12 cellular contexts compared by ENCODE assay signal in the genomic region with DNA sequence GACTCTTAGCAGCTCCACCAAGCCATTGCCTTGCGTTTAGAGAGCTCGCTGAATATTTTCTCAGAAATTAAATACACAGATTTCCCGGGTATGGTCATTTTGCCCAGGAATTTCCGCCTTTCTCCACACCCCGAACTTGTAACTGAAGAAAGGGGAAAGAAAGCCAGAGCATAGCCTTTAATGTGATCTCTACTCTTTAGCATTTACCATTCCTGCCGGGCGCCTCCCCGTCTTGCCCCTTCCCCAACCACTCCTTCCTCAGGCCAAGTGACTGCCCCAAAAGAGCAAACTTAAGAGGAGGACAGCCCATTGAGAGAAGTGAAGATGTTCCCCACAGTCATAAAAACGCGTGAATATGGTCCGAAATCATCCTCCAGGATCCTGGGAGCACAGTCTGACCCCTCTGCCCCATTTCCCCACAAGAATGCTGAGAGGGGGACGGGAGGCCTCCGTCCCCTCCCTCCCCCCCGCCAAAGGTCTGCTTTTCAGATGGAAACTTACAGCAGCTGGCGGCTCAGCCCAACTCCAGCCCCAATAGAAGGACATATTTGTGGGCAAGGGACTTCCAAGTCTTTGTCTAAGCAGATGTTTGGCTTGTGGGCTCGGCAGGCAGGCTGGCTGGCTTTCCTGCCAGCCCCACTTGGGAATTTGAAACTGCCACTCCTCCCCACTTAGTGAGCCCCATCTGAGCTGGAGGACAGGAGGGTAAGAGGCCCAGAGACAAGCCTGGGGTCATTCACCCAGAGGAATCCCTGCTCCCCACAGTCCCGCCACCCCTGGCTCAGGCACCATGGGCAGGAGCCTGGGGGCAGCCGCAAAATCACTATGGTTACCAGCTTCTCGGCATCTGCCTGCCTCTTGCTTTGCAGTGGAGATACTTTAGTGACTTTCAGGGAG. TPM values are rescaled to one million over a fixed set of nuclear protein-coding genes. Genes with fewer than 3 reads are reported as not detected.
A peak's percentile ranks its signal among the peaks of the same experiment; 100 is the strongest.
DNase-seq lines count a peak whose midpoint lies in the region; ATAC-seq, FAIRE-seq and TF ChIP-seq lines count a peak whose summit lies in the region.
"Had no signal": no experiment of that assay in that cellular context is flagged by ENCODE, and none has a peak within 500 bp of the region (broad histone marks: within the 10 kb centered on the region; RNA-seq: fewer than 3 reads in every experiment).

No MANE protein-coding gene starts in this region.

- H3K4me1 ChIP-seq in BLaER1 treated with 17β-estradiol and CSF1 and Interleukin-3, amounts not matched to agents 10 nM and 100 nM, result peaks cover 5 to 49% (median 28%) of the 10 kb centered on the region in 10 experiments; a peak in 19 of 20 replicates
- H3K4me1 ChIP-seq in pancreas, result no peaks in the 10 kb centered on the region

- no peaks in the 10 kb centered on the region for H3K4me1 Mint-ChIP-seq in stimulated activated effector memory CD8-positive, alpha-beta T cell treated with anti-CD3 and anti-CD28 coated beads, Interleukin-12 subunit alpha, Interleukin-12 subunit beta, amount 100 ng/mL, for 72 hours

- no peaks in the 10 kb centered on the region for H3K36me3 ChIP-seq in BLaER1 treated with 17β-estradiol and CSF1 and Interleukin-3, amounts not matched to agents 10 nM and 100 nM
- H3K36me3 ChIP-seq in pancreas, result peaks cover 0 to 19% (median 0%) of the 10 kb centered on the region in 3 donors

- H3K27ac ChIP-seq in BLaER1 treated with 17β-estradiol and CSF1 and Interleukin-3, amounts not matched to agents 10 nM and 100 nM, result peak overlapping the region in 8 of 11 experiments; percentile 26 to 81 (median 62); a peak in 14 of 22 replicates
- peak overlapping the region in 1 of 4 donors; percentile 17 for H3K27ac ChIP-seq in pancreas

- no peak overlapping the region for H3K4me3 Mint-ChIP-seq in stimulated activated effector memory CD8-positive, alpha-beta T cell treated with anti-CD3 and anti-CD28 coated beads, Interleukin-12 subunit alpha, Interleukin-12 subunit beta, amount 100 ng/mL, for 72 hours
- H3K4me3 Mint-ChIP-seq: activated naive CD8-positive, alpha-beta T cell; T-helper 1 cell treated with Interleukin-12 subunit alpha and Interleukin-12 subunit beta and Interleukin-4 antibody, amounts not matched to agents 30 μg/mL and 1 μg/mL, for 36 hours had no signal

- H3K9ac ChIP-seq in BLaER1 treated with 17β-estradiol and CSF1 and Interleukin-3, amounts not matched to agents 10 nM and 100 nM, result peak overlapping the region in 8 of 11 experiments; percentile 37 to 70 (median 49); a peak in 14 of 22 replicates

- 88 to 89% methylated on average over 19 of the region's 19 CpGs for WGBS in pancreas, 2 donors

- TF ChIP-seq CTCF in foreskin fibroblast (IDR thresholded peaks at IDR 0.05; ENCODE audit: low read depth, low read length) (no peak), pancreas (IDR thresholded peaks at IDR 0.05) (no peak)

- no peaks in the 10 kb centered on the region for H3K36me3 Mint-ChIP-seq in stimulated activated effector memory CD8-positive, alpha-beta T cell treated with anti-CD3 and anti-CD28 coated beads, Interleukin-12 subunit alpha, Interleukin-12 subunit beta, amount 100 ng/mL, for 72 hours
- H3K36me3 Mint-ChIP-seq: activated naive CD8-positive, alpha-beta T cell had no signal

- H3K27me3 ChIP-seq in BLaER1 treated with 17β-estradiol and CSF1 and Interleukin-3, amounts not matched to agents 10 nM and 100 nM, result no peaks in the 10 kb centered on the region
- H3K27me3 ChIP-seq in pancreas, result no peaks in the 10 kb centered on the region

- H3K27ac Mint-ChIP-seq in stimulated activated effector memory CD8-positive, alpha-beta T cell treated with anti-CD3 and anti-CD28 coated beads, Interleukin-12 subunit alpha, Interleukin-12 subunit beta, amount 100 ng/mL, for 72 hours, result no peak overlapping the region
- H3K27ac Mint-ChIP-seq: activated naive CD8-positive, alpha-beta T cell; T-helper 1 cell treated with Interleukin-12 subunit alpha and Interleukin-12 subunit beta and Interleukin-4 antibody, amounts not matched to agents 30 μg/mL and 1 μg/mL, for 36 hours had no signal

- peaks cover 0 to 13% (median 6%) of the 10 kb centered on the region in 11 experiments; a peak in 7 of 22 replicates for H3K9me3 ChIP-seq in BLaER1 treated with 17β-estradiol and CSF1 and Interleukin-3, amounts not matched to agents 10 nM and 100 nM (replicated peaks in 1 of 11)
- H3K9me3 ChIP-seq in pancreas, result no peaks in the 10 kb centered on the region

- peak overlapping the region in 2 of 10 experiments; percentile 20 to 25; a peak in 2 of 20 replicates for H3K4me3 ChIP-seq in BLaER1 treated with 17β-estradiol and CSF1 and Interleukin-3, amounts not matched to agents 10 nM and 100 nM
- peak overlapping the region in 1 of 2 donors; percentile 29 for H3K4me3 ChIP-seq in foreskin fibroblast (ENCODE audit: low read depth in 1 of 2, low read length in 2 of 2)
- H3K4me3 ChIP-seq in pancreas, result no peak overlapping the region

- no peak for FAIRE-seq in pancreas (lab: Jason Lieb, UNC)
- FAIRE-seq: islet of Langerhans had no signal

- peak overlapping the region; percentile 6 to 85 (median 79); a peak in 21 of 22 replicates for H3K4me2 ChIP-seq in BLaER1 treated with 17β-estradiol and CSF1 and Interleukin-3, amounts not matched to agents 10 nM and 100 nM

- no peaks in the 10 kb centered on the region for H4K20me1 ChIP-seq in BLaER1 treated with 17β-estradiol and CSF1 and Interleukin-3, amounts not matched to agents 10 nM and 100 nM

- no peaks in the 10 kb centered on the region for H3K9me3 Mint-ChIP-seq in stimulated activated effector memory CD8-positive, alpha-beta T cell treated with anti-CD3 and anti-CD28 coated beads, Interleukin-12 subunit alpha, Interleukin-12 subunit beta, amount 100 ng/mL, for 72 hours
- H3K9me3 Mint-ChIP-seq: T-helper 1 cell treated with Interleukin-12 subunit alpha and Interleukin-12 subunit beta and Interleukin-4 antibody, amounts not matched to agents 30 μg/mL and 1 μg/mL, for 36 hours had no signal

- intact Hi-C loops in pancreas (cut with DNase I), result no loop called here

- peak in 3 of 4 donors; percentile 6 to 33 (median 10) for ATAC-seq in pancreas
- no peak for ATAC-seq in stimulated activated effector memory CD8-positive, alpha-beta T cell treated with anti-CD3 and anti-CD28 coated beads, Interleukin-12 subunit alpha, Interleukin-12 subunit beta, amount 100 ng/mL, for 72 hours
- ATAC-seq in HG02571 (IDR thresholded peaks at IDR 0.05; ENCODE audit: unreplicated experiment), result no peak

- peak; percentile 77 for DNase-seq in NCI-H524 treated with DMSO at 0.1 percent for 48 hours (lab: John Stamatoyannopoulos, UW)
- peak; percentile 71 to 83 for DNase-seq in foreskin fibroblast
- no peak for DNase-seq in pancreas
- no peak for DNase-seq in activated effector memory CD4-positive, alpha-beta T cell treated with anti-CD3 and anti-CD28 coated beads, Interleukin-2, amount 50 U/mL, for 16 hours
- no peak for DNase-seq in stimulated activated effector memory CD8-positive, alpha-beta T cell treated with anti-CD3 and anti-CD28 coated beads, Interleukin-12 subunit alpha, Interleukin-12 subunit beta, amount 100 ng/mL, for 72 hours (ENCODE audit: low spot score in 2 of 2)
- no peak for DNase-seq in GF-D8 (lab: John Stamatoyannopoulos, UW)
- DNase-seq: Karpas-422 had no signal

RNA-seq across cellular contexts. Expression of gene LMCD1, which starts 53.4 kb away (rescaled TPM):
- total RNA-seq in pancreas, result 10 to 100 TPM; 14.4 to 32.0 (median 17.4) TPM
- polyA plus RNA-seq in pancreas, result 10 to 100 TPM; 14.0 to 39.4 TPM

Comparison
In these comparisons a context has a peak if more than half of its experiments do, and no peak if none do; other contexts are left out.
1. DNase-seq: peak in NCI-H524 treated with DMSO at 0.1 percent for 48 hours (single experiment) and foreskin fibroblast (2 of 2); none in pancreas (0 of 6), activated effector memory CD4-positive, alpha-beta T cell treated with anti-CD3 and anti-CD28 coated beads, Interleukin-2, amount 50 U/mL, for 16 hours (single experiment), stimulated activated effector memory CD8-positive, alpha-beta T cell treated with anti-CD3 and anti-CD28 coated beads, Interleukin-12 subunit alpha, Interleukin-12 subunit beta, amount 100 ng/mL, for 72 hours (0 of 2) and GF-D8 (single experiment).
2. ATAC-seq: peak in pancreas (3 of 4); none in stimulated activated effector memory CD8-positive, alpha-beta T cell treated with anti-CD3 and anti-CD28 coated beads, Interleukin-12 subunit alpha, Interleukin-12 subunit beta, amount 100 ng/mL, for 72 hours (single experiment) and HG02571 (single experiment).